In the genomic region with DNA sequence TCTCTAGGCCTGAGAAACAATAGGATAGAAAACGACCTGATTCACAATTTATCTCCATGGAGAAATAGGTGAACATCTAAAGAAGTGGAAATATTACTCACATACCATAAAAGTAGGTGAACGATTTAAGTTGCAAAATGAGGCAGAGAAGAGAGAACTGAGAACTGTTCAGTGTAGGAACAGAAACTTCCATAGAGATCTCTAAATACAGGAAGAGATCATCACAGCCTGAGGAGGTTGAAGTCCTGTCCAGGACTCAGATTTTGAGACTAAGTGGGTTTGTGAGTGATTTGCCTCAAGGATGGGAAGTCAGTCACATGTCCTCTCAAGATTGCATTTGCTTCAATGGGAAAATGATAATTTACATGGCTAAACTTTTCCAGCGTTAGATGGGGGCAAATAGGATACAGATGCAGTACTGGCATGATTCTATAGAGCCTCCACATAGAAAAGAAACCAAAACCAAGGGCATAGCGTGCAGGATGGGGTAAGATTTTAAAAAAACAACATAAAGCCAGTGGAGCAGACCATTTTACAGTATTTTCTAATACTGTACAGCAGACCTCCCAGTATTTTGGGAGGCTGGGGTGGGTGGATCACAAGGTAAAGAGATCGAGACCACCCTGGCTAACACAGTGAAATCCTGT, we compare ENCODE assay signal across 23 cellular contexts.
DNase-seq lines count a peak whose midpoint lies in the region; ATAC-seq, FAIRE-seq and TF ChIP-seq lines count a peak whose summit lies in the region.
"Had no signal": no experiment of that assay in that cellular context is flagged by ENCODE, and none has a peak within 500 bp of the region (broad histone marks: within the 10 kb centered on the region; RNA-seq: fewer than 3 reads in every experiment).

No MANE protein-coding gene starts in this region.

- POLR2A ChIA-PET in HepG2 (lab: Yijun Ruan, JAX), result no interaction called here

- H3K27me3 Mint-ChIP-seq in dendritic cell treated with granulocyte-macrophage colony-stimulating factor and Interleukin-4, amounts not matched to agents 40 ng/mL and 50 ng/mL, for 4 days, result no peaks in the 10 kb centered on the region

- TF ChIP-seq EP300 in HepG2 (IDR thresholded peaks at IDR 0.05; ENCODE audit: low read depth in 2 of 2, low read length in 2 of 2) (no peak), HepG2 (CRISPR knock-in tag; IDR thresholded peaks at IDR 0.05; ENCODE audit: borderline replicate concordance) (no peak)

- no peaks in the 10 kb centered on the region for H3K36me3 ChIP-seq in right lobe of liver
- H3K36me3 ChIP-seq in HepG2 (replicated peaks in 1 of 2; ENCODE audit: control insufficient read depth in 1 of 2, insufficient read depth in 2 of 2, low read length in 2 of 2), result no peaks in the 10 kb centered on the region

- no peak overlapping the region for H3K9ac ChIP-seq in HepG2 (ENCODE audit: insufficient read depth, low read depth, low read length)

- H3K27ac ChIP-seq in right lobe of liver (no peak overlapping the region), HepG2 (ENCODE audit: extremely low read length, insufficient read depth, low read length) (no peak overlapping the region)
- H3K27ac ChIP-seq: psoas muscle, testis had no signal

- TF ChIP-seq CTCF in right lobe of liver (IDR thresholded peaks at IDR 0.05) (no peak), HepG2 (CRISPR knock-in tag; IDR thresholded peaks at IDR 0.05) (no peak), omental fat pad (IDR thresholded peaks at IDR 0.05) (no peak)

- TF ChIP-seq RAD21 in HepG2 (CRISPR knock-in tag; IDR thresholded peaks at IDR 0.05), result no peak

- intact Hi-C loops in right lobe of liver (cut with DNase I), result no loop called here
- intact Hi-C loops in HepG2 (cut with micrococcal nuclease; ENCODE audit: unreplicated experiment), result no loop called here
- intact Hi-C loops in dendritic cell treated with granulocyte-macrophage colony-stimulating factor and Interleukin-4, amounts not matched to agents 40 ng/mL and 50 ng/mL, for 4 days (cut with micrococcal nuclease), result no loop called here

- CTCF ChIA-PET in HepG2 (lab: Yijun Ruan, JAX; ENCODE audit: low intra/inter-chr PET ratio, low total read pairs), result no interaction called here

- ATAC-seq in right lobe of liver (peak; percentile 32 to 49 (median 32)), HepG2 (no peak), HG03103 (IDR thresholded peaks at IDR 0.05; ENCODE audit: low read depth, unreplicated experiment) (peak; percentile 56), omental fat pad (ENCODE audit: low FRiP score) (no peak)
- ATAC-seq: psoas muscle, T-cell had no signal

- H3K4me1 Mint-ChIP-seq in dendritic cell treated with granulocyte-macrophage colony-stimulating factor and Interleukin-4, amounts not matched to agents 40 ng/mL and 50 ng/mL, for 4 days (ENCODE audit: low read depth), result peaks cover 46% of the 10 kb centered on the region
- H3K4me1 Mint-ChIP-seq: nephron had no signal

- no peaks in the 10 kb centered on the region for H3K36me3 Mint-ChIP-seq in dendritic cell treated with granulocyte-macrophage colony-stimulating factor and Interleukin-4, amounts not matched to agents 40 ng/mL and 50 ng/mL, for 4 days (ENCODE audit: low read depth)
- H3K36me3 Mint-ChIP-seq: T-cell had no signal

- in situ Hi-C loops in HepG2 (cut with HindIII; ENCODE audit: extremely low pct_ligation_motif_present, low pct_unique_long_range_greater_than_20kb), result no loop called here

- no peak overlapping the region for H2AFZ ChIP-seq in HepG2 (ENCODE audit: low read length)

- no peaks in the 10 kb centered on the region for H3K9me3 Mint-ChIP-seq in dendritic cell treated with granulocyte-macrophage colony-stimulating factor and Interleukin-4, amounts not matched to agents 40 ng/mL and 50 ng/mL, for 4 days
- H3K9me3 Mint-ChIP-seq: activated naive CD4-positive, alpha-beta T cell treated with anti-CD3 and anti-CD28 coated beads for 36 hours; endodermal cell; nephron; T-cell had no signal

- H4K20me1 ChIP-seq in HepG2 (ENCODE audit: insufficient read depth, low read length), result no peaks in the 10 kb centered on the region

- no peaks in the 10 kb centered on the region for H3K79me2 ChIP-seq in HepG2 (ENCODE audit: insufficient read depth, low read length)

- H3K4me2 ChIP-seq in HepG2 (ENCODE audit: low read depth, low read length), result no peak overlapping the region

- H3K4me1 ChIP-seq in right lobe of liver (peaks cover 0 to 13% (median 4%) of the 10 kb centered on the region in 4 donors), HepG2 (ENCODE audit: insufficient read depth, low read length) (peaks cover 13% of the 10 kb centered on the region)
- H3K4me1 ChIP-seq: psoas muscle, testis had no signal

- no peaks in the 10 kb centered on the region for H3K9me3 ChIP-seq in right lobe of liver
- no peaks in the 10 kb centered on the region for H3K9me3 ChIP-seq in HepG2 (ENCODE audit: low read length)
- H3K9me3 ChIP-seq: psoas muscle, testis had no signal

- WGBS in right lobe of liver (ENCODE audit: insufficient coverage, low coverage, low lambda C conversion rate, missing lambda C conversion rate), result 63% methylated on average over 5 of the region's 5 CpGs
- 37% methylated on average over 5 of the region's 5 CpGs for WGBS in HepG2 (ENCODE audit: low lambda C conversion rate)

- no peak for FAIRE-seq in HepG2 (lab: Jason Lieb, UNC)
- FAIRE-seq: A204.1, astrocyte, GM19239, islet of Langerhans had no signal

- H3K4me3 Mint-ChIP-seq in dendritic cell treated with granulocyte-macrophage colony-stimulating factor and Interleukin-4, amounts not matched to agents 40 ng/mL and 50 ng/mL, for 4 days, result peak overlapping the region; percentile 44
- H3K4me3 Mint-ChIP-seq: activated naive CD4-positive, alpha-beta T cell treated with anti-CD3 and anti-CD28 coated beads for 36 hours; endodermal cell; nephron; T-cell had no signal

- H3K4me3 ChIP-seq in right lobe of liver (no peak overlapping the region), HepG2 (replicated peaks in 1 of 3; ENCODE audit: insufficient read depth in 1 of 3, low read depth in 2 of 3, low read length in 3 of 3) (no peak overlapping the region)
- H3K4me3 ChIP-seq: psoas muscle, testis had no signal

- DNase-seq in right lobe of liver (no peak), HepG2 (ENCODE audit: low spot score) (no peak), mucosa of gallbladder (ENCODE audit: low spot score) (no peak), omental fat pad (ENCODE audit: low spot score) (no peak), HuH-7 (ENCODE audit: low spot score) (no peak), retina (no peak)
- DNase-seq: activated naive CD4-positive, alpha-beta T cell treated with anti-CD3 and anti-CD28 coated beads for 36 hours; C1 segment of cervical spinal cord; endodermal cell; mammary epithelial cell; NCI-H1048; NCI-H2081; psoas muscle; Right ventricle myocardium superior; T-cell; testis had no signal

- no TSS peak for BruUV-seq in HepG2 (replicated peaks; lab: Mats Ljungman, UMichigan)

- H3K27ac Mint-ChIP-seq in dendritic cell treated with granulocyte-macrophage colony-stimulating factor and Interleukin-4, amounts not matched to agents 40 ng/mL and 50 ng/mL, for 4 days, result peak overlapping the region; percentile 68
- H3K27ac Mint-ChIP-seq: activated naive CD4-positive, alpha-beta T cell treated with anti-CD3 and anti-CD28 coated beads for 36 hours; endodermal cell; nephron; T-cell had no signal

- no peak for TF ChIP-seq POLR2A in right lobe of liver (IDR thresholded peaks at IDR 0.05)
- no peak for TF ChIP-seq POLR2A in HepG2 (IDR thresholded peaks at IDR 0.05; ENCODE audit: insufficient read depth in 1 of 2, low read depth in 2 of 2, low read length in 2 of 2)

- no peaks in the 10 kb centered on the region for H3K27me3 ChIP-seq in right lobe of liver
- H3K27me3 ChIP-seq in HepG2 (ENCODE audit: control insufficient read depth in 1 of 2, insufficient read depth in 2 of 2, low read length in 2 of 2), result no peaks in the 10 kb centered on the region; a peak in 1 of 5 replicates
- H3K27me3 ChIP-seq: testis had no signal

TF ChIP-seq in HepG2, 621 proteins besides CTCF, POLR2A, EP300 and RAD21:
- TF ChIP-seq ZNF577 (CRISPR knock-in tag; IDR thresholded peaks at IDR 0.05; ENCODE audit: borderline replicate concordance, low read depth) (no peak), SATB2 (CRISPR knock-in tag; IDR thresholded peaks at IDR 0.05) (no peak), PCBP1 (IDR thresholded peaks at IDR 0.05; ENCODE audit: borderline replicate concordance, low read depth, low read length) (no peak), TRIM24 (CRISPR knock-in tag; IDR thresholded peaks at IDR 0.05) (no peak), HOXA7 (CRISPR knock-in tag; IDR thresholded peaks at IDR 0.05) (no peak)
TF ChIP-seq in HepG2: peak in this region for 0.

Comparison
In these comparisons a context has a peak if more than half of its experiments do, and no peak if none do; other contexts are left out.
1. ATAC-seq: peak in right lobe of liver (4 of 4) and HG03103 (single experiment); none in HepG2 (single experiment) and omental fat pad (single experiment).